11 cellular contexts compared by ENCODE assay signal in the genomic region with DNA sequence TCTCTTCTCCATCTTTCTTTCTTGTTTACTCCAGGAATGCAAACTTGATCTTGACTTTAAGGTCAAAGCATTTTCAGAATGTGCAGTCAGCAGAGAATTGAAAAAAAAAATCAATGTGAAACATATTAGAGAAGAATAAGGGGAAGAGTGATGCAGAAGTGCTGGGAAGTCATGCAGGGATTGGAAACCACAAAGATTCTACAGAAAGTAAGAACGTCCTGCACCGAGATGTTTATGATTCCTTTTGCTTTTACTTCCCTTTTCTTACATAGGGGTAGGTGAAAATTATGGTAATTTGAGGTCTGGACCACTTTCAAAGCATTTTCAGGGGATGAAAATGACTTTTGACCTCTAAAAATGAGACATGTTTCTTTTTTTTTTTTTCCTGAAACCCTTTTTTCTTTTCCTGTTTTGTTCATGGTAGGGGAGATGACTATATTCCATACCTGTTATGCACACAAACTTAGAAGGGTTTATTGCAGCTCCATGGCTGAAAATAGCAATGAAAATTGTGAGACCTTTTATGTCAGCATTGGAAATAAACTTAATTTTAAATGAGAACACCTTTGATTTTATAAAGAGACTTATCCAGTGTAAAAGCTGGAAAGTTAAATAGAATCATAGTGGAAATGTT.
A peak's percentile ranks its signal among the peaks of the same experiment; 100 is the strongest.
DNase-seq lines count a peak whose midpoint lies in the region; ATAC-seq and TF ChIP-seq lines count a peak whose summit lies in the region.
"Had no signal": no experiment of that assay in that cellular context is flagged by ENCODE, and none has a peak within 500 bp of the region (broad histone marks: within the 10 kb centered on the region; RNA-seq: fewer than 3 reads in every experiment).

No MANE protein-coding gene starts in this region.

- H3K4me1 ChIP-seq in ascending aorta = peaks cover 10 to 41% of the 10 kb centered on the region in 2 donors
- H3K4me1 ChIP-seq in naive thymus-derived CD4-positive, alpha-beta T cell (ENCODE audit: control insufficient read depth in 2 of 2, insufficient read depth in 2 of 2, low read length in 2 of 2) = peaks cover 0 to 4% of the 10 kb centered on the region in 2 donors

- H3K36me3 ChIP-seq in ascending aorta = no peaks in the 10 kb centered on the region
- H3K36me3 ChIP-seq in naive thymus-derived CD4-positive, alpha-beta T cell (ENCODE audit: control insufficient read depth in 2 of 3, insufficient read depth in 3 of 3, low read length in 3 of 3) = no peaks in the 10 kb centered on the region
- H3K36me3 ChIP-seq in brain microvascular endothelial cell (replicated peaks) = no peaks in the 10 kb centered on the region

- no peak overlapping the region for H3K27ac Mint-ChIP-seq in naive thymus-derived CD4-positive, alpha-beta T cell

- no peaks in the 10 kb centered on the region for H3K27me3 Mint-ChIP-seq in naive thymus-derived CD4-positive, alpha-beta T cell

- H3K4me1 Mint-ChIP-seq in naive thymus-derived CD4-positive, alpha-beta T cell = peaks cover 0 to 9% (median 5%) of the 10 kb centered on the region in 7 donors

- intact Hi-C loops in ascending aorta (cut with DNase I) (no loop called here), dorsolateral prefrontal cortex (cut with DNase I) (no loop called here)
- intact Hi-C loops in naive thymus-derived CD4-positive, alpha-beta T cell (cut with micrococcal nuclease) = no loop called here

- in situ Hi-C loops in astrocyte of the spinal cord (cut with HindIII; ENCODE audit: low sequenced_read_pairs) = no loop called here
- in situ Hi-C loops in brain microvascular endothelial cell (cut with HindIII; ENCODE audit: low pct_ligation_motif_present, low sequenced_read_pairs) = no loop called here

- DNase-seq in AG09319 (ENCODE audit: extremely low read depth, low read depth) (peak; percentile 81), astrocyte of the spinal cord (ENCODE audit: low read depth, low spot score) (peak; percentile 96), ascending aorta (ENCODE audit: low spot score in 2 of 2) (no peak), dorsolateral prefrontal cortex (no peak), brain microvascular endothelial cell (no peak)
- DNase-seq in naive thymus-derived CD4-positive, alpha-beta T cell = no peak
- DNase-seq: cerebellar nuclear complex, left colon, NCI-H2081 had no signal

- CTCF ChIA-PET in naive thymus-derived CD4-positive, alpha-beta T cell (lab: Charles Lee) = no interaction called here

- peak overlapping the region in 1 of 2 donors; percentile 11 for H3K27ac ChIP-seq in ascending aorta
- no peak overlapping the region for H3K27ac ChIP-seq in naive thymus-derived CD4-positive, alpha-beta T cell (ENCODE audit: low read depth, low read length)
- H3K27ac ChIP-seq in dorsolateral prefrontal cortex = no peak overlapping the region
- no peak overlapping the region for H3K27ac ChIP-seq in brain microvascular endothelial cell

- no peaks in the 10 kb centered on the region for H3K27me3 ChIP-seq in ascending aorta
- no peaks in the 10 kb centered on the region for H3K27me3 ChIP-seq in naive thymus-derived CD4-positive, alpha-beta T cell (ENCODE audit: control insufficient read depth in 2 of 2, insufficient read depth in 2 of 2, low read length in 2 of 2)
- no peaks in the 10 kb centered on the region for H3K27me3 ChIP-seq in dorsolateral prefrontal cortex
- H3K27me3 ChIP-seq in brain microvascular endothelial cell (replicated peaks) = no peaks in the 10 kb centered on the region

- H3K4me3 Mint-ChIP-seq in naive thymus-derived CD4-positive, alpha-beta T cell = no peak overlapping the region

- POLR2A ChIA-PET in naive thymus-derived CD4-positive, alpha-beta T cell (lab: Charles Lee) = no interaction called here

- TF ChIP-seq CTCF in AG09319 (IDR thresholded peaks at IDR 0.05; ENCODE audit: low read depth, low read length) (no peak), astrocyte of the spinal cord (IDR thresholded peaks at IDR 0.05; ENCODE audit: low read depth, low read length) (no peak), ascending aorta (IDR thresholded peaks at IDR 0.05) (no peak), dorsolateral prefrontal cortex (IDR thresholded peaks at IDR 0.05 in 54 of 56, conservative IDR thresholded peaks at IDR 0.05 in 2 of 56; ENCODE audit: low read depth in 1 of 56, partially characterized antibody in 56 of 56) (no peak), brain microvascular endothelial cell (IDR thresholded peaks at IDR 0.05; ENCODE audit: low read depth, low read length, missing control alignments) (no peak)

- H3K36me3 Mint-ChIP-seq in naive thymus-derived CD4-positive, alpha-beta T cell = no peaks in the 10 kb centered on the region

- H3K9me3 ChIP-seq in ascending aorta = no peaks in the 10 kb centered on the region
- H3K9me3 ChIP-seq in naive thymus-derived CD4-positive, alpha-beta T cell (ENCODE audit: control insufficient read depth in 2 of 3, low read length in 3 of 3) = no peaks in the 10 kb centered on the region

- ATAC-seq in GM19351 (IDR thresholded peaks at IDR 0.05; ENCODE audit: unreplicated experiment) = peak; percentile 83
- peak; percentile 73 for ATAC-seq in HG03342 (IDR thresholded peaks at IDR 0.05; ENCODE audit: unreplicated experiment)
- ATAC-seq in naive thymus-derived CD4-positive, alpha-beta T cell = no peak
- ATAC-seq: left colon had no signal

- H3K4me3 ChIP-seq in astrocyte of the spinal cord (ENCODE audit: low read depth, low read length) (no peak overlapping the region), ascending aorta (no peak overlapping the region), dorsolateral prefrontal cortex (no peak overlapping the region), brain microvascular endothelial cell (ENCODE audit: low read depth, low read length) (no peak overlapping the region)
- H3K4me3 ChIP-seq in naive thymus-derived CD4-positive, alpha-beta T cell (ENCODE audit: low read length) = no peak overlapping the region

- H3K9me3 Mint-ChIP-seq in naive thymus-derived CD4-positive, alpha-beta T cell = no peaks in the 10 kb centered on the region

Comparison
In these comparisons a context has a peak if more than half of its experiments do, and no peak if none do; other contexts are left out.
1. DNase-seq: peak in AG09319 (single experiment) and astrocyte of the spinal cord (single experiment); none in ascending aorta (0 of 2), naive thymus-derived CD4-positive, alpha-beta T cell (0 of 9), dorsolateral prefrontal cortex (0 of 10) and brain microvascular endothelial cell (single experiment).